ENCODE assay signal across 12 cellular contexts in genomic region chr1:206890690-206891089, GRCh38. TPM values are rescaled to one million over a fixed set of nuclear protein-coding genes. Genes with fewer than 3 reads are reported as not detected.
DNase-seq lines count a peak whose midpoint lies in the region; ATAC-seq, FAIRE-seq and TF ChIP-seq lines count a peak whose summit lies in the region.
"Had no signal": no experiment of that assay in that cellular context is flagged by ENCODE, and none has a peak within 500 bp of the region (broad histone marks: within the 10 kb centered on the region; RNA-seq: fewer than 3 reads in every experiment).

No MANE protein-coding gene starts in this region.

- H3K9me3 ChIP-seq in Panc1 (ENCODE audit: control insufficient read depth, insufficient read depth, low read depth, low read length), result no peaks in the 10 kb centered on the region
- H3K9me3 ChIP-seq in small intestine (ENCODE audit: control insufficient read depth, low read depth), result no peaks in the 10 kb centered on the region
- H3K9me3 ChIP-seq: uterus had no signal

- CTCF ChIA-PET in activated CD8-positive, alpha-beta memory T cell treated with anti-CD3 and anti-CD28 coated beads, Interleukin-2, amount 10 ng/mL, durations not matched to agents 7 days and 5 days (lab: Charles Lee), result interaction anchor here (0.8 kb wide), 1 partner anchor 22 kb away, joined by 3 read pairs; no protein-coding TSS in a partner anchor
- CTCF ChIA-PET in Panc1 (lab: Charles Lee), result no interaction called here

- no TSS peak for BruUV-seq in Panc1 (replicated peaks; lab: Mats Ljungman, UMichigan)

- WGBS in small intestine, 3 donors, result 35 to 53% (median 45%) methylated on average over 12 of the region's 12 CpGs

- ATAC-seq in activated CD8-positive, alpha-beta memory T cell treated with anti-CD3 and anti-CD28 coated beads, Interleukin-2, amount 10 ng/mL, durations not matched to agents 7 days and 5 days, result no peak
- ATAC-seq in Panc1, result peak; percentile 56; the same call in 1 of the 2 replicates

- POLR2A ChIA-PET in Panc1 (lab: Charles Lee), result no interaction called here

- peaks cover 10% of the 10 kb centered on the region for H3K27me3 Mint-ChIP-seq in activated CD8-positive, alpha-beta memory T cell treated with anti-CD3 and anti-CD28 coated beads, Interleukin-2, amount 10 ng/mL, durations not matched to agents 7 days and 5 days

- intact Hi-C loops in Panc1 (cut with micrococcal nuclease; ENCODE audit: unreplicated experiment), result no loop called here

- no peak overlapping the region for H3K4me3 ChIP-seq in Panc1 (ENCODE audit: low read depth in 2 of 2, low read length in 2 of 2)
- no peak overlapping the region for H3K4me3 ChIP-seq in epithelial cell of esophagus (ENCODE audit: low read length)
- no peak overlapping the region for H3K4me3 ChIP-seq in small intestine (ENCODE audit: low read depth in 1 of 2, low read length in 2 of 2)
- H3K4me3 ChIP-seq: uterus had no signal

- H3K36me3 ChIP-seq in Panc1 (ENCODE audit: control insufficient read depth, insufficient read depth, low read length) (no peaks in the 10 kb centered on the region), small intestine (ENCODE audit: control insufficient read depth in 2 of 2, insufficient read depth in 2 of 2, low read length in 2 of 2) (no peaks in the 10 kb centered on the region)
- H3K36me3 ChIP-seq: uterus had no signal

- H3K4me1 Mint-ChIP-seq in activated CD8-positive, alpha-beta memory T cell treated with anti-CD3 and anti-CD28 coated beads, Interleukin-2, amount 10 ng/mL, durations not matched to agents 7 days and 5 days, result peaks cover 13% of the 10 kb centered on the region

- DNase-seq in activated CD8-positive, alpha-beta memory T cell treated with anti-CD3 and anti-CD28 coated beads, Interleukin-2, amount 10 ng/mL, durations not matched to agents 7 days and 5 days, result no peak
- DNase-seq in activated CD8-positive, alpha-beta memory T cell treated with anti-CD3 and anti-CD28 coated beads, Interleukin-2, amount 50 U/mL, for 4 hours, result no peak
- DNase-seq in Panc1 (ENCODE audit: low read depth, low spot score) (no peak), epithelial cell of esophagus (ENCODE audit: low read depth) (peak; percentile 69), small intestine (peak; percentile 20), SKM-1 (lab: John Stamatoyannopoulos, UW; ENCODE audit: unreplicated experiment) (no peak), NCI-H128 (lab: John Stamatoyannopoulos, UW; ENCODE audit: unreplicated experiment) (no peak), caudate nucleus (lab: John Stamatoyannopoulos, UW) (no peak)
- DNase-seq: NCI-H2081 treated with DMSO at 0.1 percent for 48 hours, uterus had no signal

- peak overlapping the region; percentile 26 for H3K27ac Mint-ChIP-seq in activated CD8-positive, alpha-beta memory T cell treated with anti-CD3 and anti-CD28 coated beads, Interleukin-2, amount 10 ng/mL, durations not matched to agents 7 days and 5 days

- H3K27ac ChIP-seq in Panc1 (ENCODE audit: low read length), result no peak overlapping the region
- H3K27ac ChIP-seq in small intestine (ENCODE audit: low read depth in 1 of 2, low read length in 1 of 2), result peak overlapping the region in 1 of 2 donors; percentile 66
- no peak overlapping the region for H3K27ac ChIP-seq in caudate nucleus (ENCODE audit: low read depth, low read length)
- H3K27ac ChIP-seq: uterus had no signal

- in situ Hi-C loops in Panc1 (cut with HindIII; ENCODE audit: low pct_unique_long_range_greater_than_20kb, low sequenced_read_pairs), result no loop called here

- H3K4me3 Mint-ChIP-seq in activated CD8-positive, alpha-beta memory T cell treated with anti-CD3 and anti-CD28 coated beads, Interleukin-2, amount 10 ng/mL, durations not matched to agents 7 days and 5 days, result no peak overlapping the region

- no peaks in the 10 kb centered on the region for H3K36me3 Mint-ChIP-seq in activated CD8-positive, alpha-beta memory T cell treated with anti-CD3 and anti-CD28 coated beads, Interleukin-2, amount 10 ng/mL, durations not matched to agents 7 days and 5 days

- no peaks in the 10 kb centered on the region for H3K9me3 Mint-ChIP-seq in activated CD8-positive, alpha-beta memory T cell treated with anti-CD3 and anti-CD28 coated beads, Interleukin-2, amount 10 ng/mL, durations not matched to agents 7 days and 5 days (ENCODE audit: low read depth)

- H3K27me3 ChIP-seq in Panc1 (ENCODE audit: control insufficient read depth, insufficient read depth, low read length), result peaks cover 14% of the 10 kb centered on the region
- H3K27me3 ChIP-seq in small intestine (ENCODE audit: control insufficient read depth in 2 of 2, insufficient read depth in 2 of 2, low read length in 2 of 2), result no peaks in the 10 kb centered on the region
- H3K27me3 ChIP-seq: uterus had no signal

- FAIRE-seq in small intestine (lab: Jason Lieb, UNC), result no peak
- FAIRE-seq: colon had no signal

- TF ChIP-seq CTCF in Panc1 (IDR thresholded peaks at IDR 0.05) (no peak), epithelial cell of esophagus (IDR thresholded peaks at IDR 0.05; ENCODE audit: insufficient read depth, low read depth, low read length, missing control alignments) (no peak)

- H3K4me1 ChIP-seq in Panc1 (ENCODE audit: control insufficient read depth, insufficient read depth, low read length) (no peaks in the 10 kb centered on the region), small intestine (ENCODE audit: control insufficient read depth in 2 of 2, insufficient read depth in 1 of 2, low read depth in 1 of 2, low read length in 1 of 2) (peaks cover 0 to 5% of the 10 kb centered on the region in 2 donors)
- H3K4me1 ChIP-seq: uterus had no signal

RNA-seq across cellular contexts. Expression of gene IL24, which starts 6.6 kb away (rescaled TPM):
- not detected for total RNA-seq in activated CD8-positive, alpha-beta memory T cell treated with anti-CD3 and anti-CD28 coated beads, Interleukin-2, amount 10 ng/mL, durations not matched to agents 7 days and 5 days
- not detected for total RNA-seq in Panc1 (2021; ENCODE audit: unreplicated experiment)
- polyA plus RNA-seq in Panc1 (2012; ENCODE audit: insufficient read length), result not detected
- polyA plus RNA-seq in small intestine, result under 1 TPM in 1 of 3 donors, not detected in 2; 0.24 TPM
- total RNA-seq: uterus had no signal

RNA-seq across cellular contexts. Expression of gene IL20, which starts 25.3 kb away (rescaled TPM):
- not detected for total RNA-seq in activated CD8-positive, alpha-beta memory T cell treated with anti-CD3 and anti-CD28 coated beads, Interleukin-2, amount 10 ng/mL, durations not matched to agents 7 days and 5 days
- total RNA-seq in Panc1 (2021; ENCODE audit: unreplicated experiment), result not detected
- polyA plus RNA-seq in Panc1 (2012; ENCODE audit: insufficient read length), result not detected
- polyA plus RNA-seq in small intestine, result not detected
- polyA plus RNA-seq: BJ had no signal

RNA-seq across cellular contexts. Expression of gene FCMR, which starts 31.1 kb away (rescaled TPM):
- 10 to 100 TPM; 33.0 to 37.2 TPM for total RNA-seq in activated CD8-positive, alpha-beta memory T cell treated with anti-CD3 and anti-CD28 coated beads, Interleukin-2, amount 10 ng/mL, durations not matched to agents 7 days and 5 days
- total RNA-seq in Panc1 (2021; ENCODE audit: unreplicated experiment), result 0.41 TPM
- not detected for polyA plus RNA-seq in Panc1 (2012; ENCODE audit: insufficient read length)
- polyA plus RNA-seq in small intestine, result 1 to 10 TPM; 1.1 to 6.9 (median 2.4) TPM

RNA-seq across cellular contexts. Expression of gene PIGR, which starts 55.6 kb away (rescaled TPM):
- total RNA-seq in activated CD8-positive, alpha-beta memory T cell treated with anti-CD3 and anti-CD28 coated beads, Interleukin-2, amount 10 ng/mL, durations not matched to agents 7 days and 5 days, result under 1 TPM; 0.06 to 0.07 TPM
- total RNA-seq in Panc1 (2021; ENCODE audit: unreplicated experiment), result 1.4 TPM
- not detected for polyA plus RNA-seq in Panc1 (2012; ENCODE audit: insufficient read length)
- polyA plus RNA-seq in small intestine, result 1,000 to 10,000 TPM in 1 of 3 donors, 100 to 1,000 TPM in 2; 381 to 3,013 (median 616) TPM
- polyA plus RNA-seq: BJ had no signal

Comparison
In these comparisons a context has a peak if more than half of its experiments do, and no peak if none do; other contexts are left out.
1. DNase-seq: peak in epithelial cell of esophagus (single experiment) and small intestine (single experiment); none in activated CD8-positive, alpha-beta memory T cell treated with anti-CD3 and anti-CD28 coated beads, Interleukin-2, amount 10 ng/mL, durations not matched to agents 7 days and 5 days (single experiment), activated CD8-positive, alpha-beta memory T cell treated with anti-CD3 and anti-CD28 coated beads, Interleukin-2, amount 50 U/mL, for 4 hours (single experiment), Panc1 (single experiment), SKM-1 (single experiment), NCI-H128 (single experiment) and caudate nucleus (0 of 61).
2. RNA of gene FCMR, which starts 31.1 kb away (total RNA-seq): 33.0 to 37.2 TPM in activated CD8-positive, alpha-beta memory T cell treated with anti-CD3 and anti-CD28 coated beads, Interleukin-2, amount 10 ng/mL, durations not matched to agents 7 days and 5 days; 0.41 TPM in Panc1 (single experiment); every median in the first group is over 10 times any median in the second.